ENCODE assay signal across 9 cellular contexts in the genomic region with DNA sequence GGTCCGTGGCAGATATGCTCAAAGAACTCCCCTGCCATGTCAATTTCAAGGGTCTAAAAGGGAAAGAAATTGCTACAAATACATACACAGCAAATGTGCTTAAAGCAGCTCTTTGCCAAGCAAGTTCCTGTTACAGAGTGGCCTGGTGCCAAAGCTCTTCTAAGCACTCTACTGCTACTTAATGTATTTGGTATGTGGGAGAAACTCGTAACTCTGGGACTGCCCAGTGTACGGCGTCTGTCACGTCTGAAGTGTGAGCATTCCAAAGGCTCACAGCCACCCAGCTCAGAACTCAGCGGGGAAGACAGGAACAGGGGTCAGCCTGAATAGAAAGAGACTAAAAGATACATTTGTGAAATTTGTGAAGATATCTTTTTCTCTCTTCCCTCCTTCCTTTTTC. TPM values are rescaled to one million over a fixed set of nuclear protein-coding genes. Genes with fewer than 3 reads are reported as not detected.
A peak's percentile ranks its signal among the peaks of the same experiment; 100 is the strongest.
DNase-seq lines count a peak whose midpoint lies in the region; ATAC-seq and TF ChIP-seq lines count a peak whose summit lies in the region.
"Had no signal": no experiment of that assay in that cellular context is flagged by ENCODE, and none has a peak within 500 bp of the region (broad histone marks: within the 10 kb centered on the region; RNA-seq: fewer than 3 reads in every experiment).

No MANE protein-coding gene starts in this region.

- H2AFZ ChIP-seq in parathyroid adenoma: no peak overlapping the region

- no peaks in the 10 kb centered on the region for H3K9me3 ChIP-seq in SJCRH30 (replicated peaks)
- H3K9me3 ChIP-seq in parathyroid adenoma (ENCODE audit: control insufficient read depth, low read length): no peaks in the 10 kb centered on the region
- H3K9me3 ChIP-seq: BLaER1 had no signal

- H3K4me3 ChIP-seq in SJCRH30 (peak overlapping the region; percentile 45), foreskin fibroblast (ENCODE audit: low read depth in 1 of 2, low read length in 2 of 2) (peak overlapping the region; percentile 41 to 52), parathyroid adenoma (ENCODE audit: low read depth, low read length) (peak overlapping the region; percentile 30)
- H3K4me3 ChIP-seq: BLaER1 had no signal

- TF ChIP-seq CTCF in foreskin fibroblast (IDR thresholded peaks at IDR 0.05; ENCODE audit: low read depth, low read length) (no peak), parathyroid adenoma (IDR thresholded peaks at IDR 0.05) (no peak)

- H3K4me1 ChIP-seq in SJCRH30 (peaks cover 18% of the 10 kb centered on the region), parathyroid adenoma (peaks cover 3% of the 10 kb centered on the region)
- H3K4me1 ChIP-seq: BLaER1 had no signal

- H3K4me2 ChIP-seq in parathyroid adenoma (ENCODE audit: low read length): peak overlapping the region; percentile 24
- H3K4me2 ChIP-seq: BLaER1 had no signal

- ATAC-seq in HG03571 (IDR thresholded peaks at IDR 0.05; ENCODE audit: unreplicated experiment) (no peak), HG03439 (IDR thresholded peaks at IDR 0.05; ENCODE audit: unreplicated experiment) (no peak), HG02852 (IDR thresholded peaks at IDR 0.05; ENCODE audit: unreplicated experiment) (no peak)

- H3K36me3 ChIP-seq in SJCRH30: no peaks in the 10 kb centered on the region
- H3K36me3 ChIP-seq in parathyroid adenoma (ENCODE audit: control insufficient read depth, insufficient read depth, low read length): no peaks in the 10 kb centered on the region
- H3K36me3 ChIP-seq: BLaER1 had no signal

- H3K9ac ChIP-seq in parathyroid adenoma: no peak overlapping the region
- H3K9ac ChIP-seq: BLaER1 had no signal

- no peaks in the 10 kb centered on the region for H3K79me2 ChIP-seq in parathyroid adenoma

- H3K27me3 ChIP-seq in SJCRH30 (no peaks in the 10 kb centered on the region), parathyroid adenoma (ENCODE audit: control insufficient read depth, insufficient read depth, low read length) (no peaks in the 10 kb centered on the region)
- H3K27me3 ChIP-seq: BLaER1 had no signal

- peak overlapping the region; percentile 75 for H3K27ac ChIP-seq in SJCRH30
- H3K27ac ChIP-seq in parathyroid adenoma: peak overlapping the region; percentile 30
- H3K27ac ChIP-seq: BLaER1 had no signal

- peak; percentile 13 for DNase-seq in NCI-H2227 treated with DMSO at 0.1 percent for 48 hours (lab: John Stamatoyannopoulos, UW)
- DNase-seq in NCI-H2227 (lab: John Stamatoyannopoulos, UW; ENCODE audit: unreplicated experiment): no peak
- peak; percentile 81 to 89 for DNase-seq in SJCRH30
- DNase-seq in foreskin fibroblast: peak; percentile 96 to 97

RNA-seq across cellular contexts. Expression of a gene that starts 54.6 kb away (rescaled TPM):
- total RNA-seq in SJCRH30 (2014; rRNA removed; shearing (Covaris generic)): 8.1 and 9.5 TPM in 2 replicates
